ENCODE assay signal across 1 cellular context in genomic region chr10:103155485-103156085, GRCh38.
TF ChIP-seq lines count a peak whose summit lies in the region.

No MANE protein-coding gene starts in this region.

TF ChIP-seq in GM23338, 12 proteins besides CTCF, POLR2A, EP300 and RAD21 (continued from another document):
- TF ChIP-seq REST (IDR thresholded peaks at IDR 0.05; ENCODE audit: unreplicated experiment) (no peak), ZNF114 (CRISPR knock-in tag; IDR thresholded peaks at IDR 0.05) (no peak)
